Comparison of ENCODE assay signal across 8 cellular contexts in the genomic region with DNA sequence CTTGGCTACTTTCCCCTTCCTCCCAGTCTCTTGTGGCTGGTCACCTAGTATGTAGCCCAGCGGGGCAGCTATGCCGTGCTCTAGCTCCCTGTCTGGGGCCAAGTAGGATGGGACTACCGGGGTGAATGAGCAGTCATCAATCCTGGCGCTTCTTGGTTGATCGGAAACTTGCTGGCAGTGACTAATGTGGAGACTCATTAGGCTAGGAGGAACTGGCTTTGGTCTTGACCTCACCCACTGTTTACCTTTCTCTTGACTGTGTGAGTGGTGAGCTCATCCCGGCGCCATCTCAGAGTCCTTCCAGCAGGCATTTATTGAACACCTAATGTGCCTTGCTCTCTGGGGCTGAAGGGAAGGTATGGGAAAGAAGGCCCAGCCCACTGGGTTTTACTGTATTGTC. TPM values are rescaled to one million over a fixed set of nuclear protein-coding genes. Genes with fewer than 3 reads are reported as not detected.
DNase-seq lines count a peak whose midpoint lies in the region; ATAC-seq and TF ChIP-seq lines count a peak whose summit lies in the region.

No MANE protein-coding gene starts in this region.

- H3K27me3 ChIP-seq in prostate gland (replicated peaks; ENCODE audit: insufficient read depth): no peaks in the 10 kb centered on the region

- 69% methylated on average over 7 of the region's 7 CpGs for WGBS in prostate gland

- peak overlapping the region; percentile 94 for H3K27ac ChIP-seq in epithelial cell of prostate
- peak overlapping the region in 1 of 2 donors; percentile 52 for H3K27ac ChIP-seq in prostate gland

- intact Hi-C loops in prostate gland (cut with DNase I): no loop called here
- intact Hi-C loops in activated T-helper 1 cell treated with anti-CD3 and anti-CD28 coated beads, Interleukin-12 subunit alpha, Interleukin-12 subunit beta, Interleukin-2, Interleukin-4 antibody, amounts not matched to agents 30 ng/mL and 10 ng/mL and 1 ng/mL, durations not matched to agents 14 hours and 24 hours and 36 hours (cut with micrococcal nuclease): no loop called here
- intact Hi-C loops in activated CD4-positive, alpha-beta T cell treated with anti-CD3 and anti-CD28 coated beads, Interleukin-2, amount 10 ng/mL, durations not matched to agents 24 days and 14 days (cut with micrococcal nuclease): no loop called here

- no peak for ATAC-seq in activated CD4-positive, CD25-positive, alpha-beta regulatory T cell treated with anti-CD3 and anti-CD28 coated beads, Interleukin-2, amount 50 U/mL, for 24 hours
- no peak for ATAC-seq in stimulated activated naive B cell treated with anti-CD40 and anti-IgM and Interleukin-4, amounts not matched to agents 10 μg/mL and 1 μg/mL and 100 μg/mL, for 72 hours (replicated peaks)

- no peak overlapping the region for H3K4me3 Mint-ChIP-seq in activated T-helper 1 cell treated with anti-CD3 and anti-CD28 coated beads, Interleukin-12 subunit alpha, Interleukin-12 subunit beta, Interleukin-2, Interleukin-4 antibody, amounts not matched to agents 30 ng/mL and 10 ng/mL and 1 ng/mL, durations not matched to agents 14 hours and 24 hours and 36 hours
- H3K4me3 Mint-ChIP-seq in activated CD4-positive, alpha-beta T cell treated with anti-CD3 and anti-CD28 coated beads, Interleukin-2, amount 10 ng/mL, durations not matched to agents 24 days and 14 days: no peak overlapping the region
- H3K4me3 Mint-ChIP-seq in stimulated activated naive B cell treated with anti-CD40 and anti-IgM and Interleukin-4, amounts not matched to agents 10 μg/mL and 1 μg/mL and 100 μg/mL, for 72 hours: no peak overlapping the region

- no peak overlapping the region for H3K4me3 ChIP-seq in prostate gland

- no peak for TF ChIP-seq CTCF in prostate gland (IDR thresholded peaks at IDR 0.05)

- H3K36me3 Mint-ChIP-seq in activated T-helper 1 cell treated with anti-CD3 and anti-CD28 coated beads, Interleukin-12 subunit alpha, Interleukin-12 subunit beta, Interleukin-2, Interleukin-4 antibody, amounts not matched to agents 30 ng/mL and 10 ng/mL and 1 ng/mL, durations not matched to agents 14 hours and 24 hours and 36 hours (ENCODE audit: low read depth): peaks cover 11% of the 10 kb centered on the region
- H3K36me3 Mint-ChIP-seq in activated CD4-positive, alpha-beta T cell treated with anti-CD3 and anti-CD28 coated beads, Interleukin-2, amount 10 ng/mL, durations not matched to agents 24 days and 14 days (ENCODE audit: low read depth): peaks cover 8% of the 10 kb centered on the region
- H3K36me3 Mint-ChIP-seq in stimulated activated naive B cell treated with anti-CD40 and anti-IgM and Interleukin-4, amounts not matched to agents 10 μg/mL and 1 μg/mL and 100 μg/mL, for 72 hours: no peaks in the 10 kb centered on the region

- H3K27ac Mint-ChIP-seq in activated T-helper 1 cell treated with anti-CD3 and anti-CD28 coated beads, Interleukin-12 subunit alpha, Interleukin-12 subunit beta, Interleukin-2, Interleukin-4 antibody, amounts not matched to agents 30 ng/mL and 10 ng/mL and 1 ng/mL, durations not matched to agents 14 hours and 24 hours and 36 hours: no peak overlapping the region
- no peak overlapping the region for H3K27ac Mint-ChIP-seq in activated CD4-positive, alpha-beta T cell treated with anti-CD3 and anti-CD28 coated beads, Interleukin-2, amount 10 ng/mL, durations not matched to agents 24 days and 14 days
- H3K27ac Mint-ChIP-seq in stimulated activated naive B cell treated with anti-CD40 and anti-IgM and Interleukin-4, amounts not matched to agents 10 μg/mL and 1 μg/mL and 100 μg/mL, for 72 hours: no peak overlapping the region

- DNase-seq in DMS53 treated with DMSO at 0.1 percent for 48 hours (lab: John Stamatoyannopoulos, UW; ENCODE audit: unreplicated experiment): peak; percentile 88
- DNase-seq in NCI-H69 (lab: John Stamatoyannopoulos, UW): peak; percentile 89
- peak; percentile 97 for DNase-seq in epithelial cell of prostate (ENCODE audit: low read depth, low spot score)
- no peak for DNase-seq in prostate gland (ENCODE audit: low spot score)
- DNase-seq in activated T-helper 1 cell treated with anti-CD3 and anti-CD28 coated beads, Interleukin-12 subunit alpha, Interleukin-12 subunit beta, Interleukin-2, Interleukin-4 antibody, amounts not matched to agents 30 ng/mL and 10 ng/mL and 1 ng/mL, durations not matched to agents 14 hours and 24 hours and 36 hours (ENCODE audit: low spot score): no peak
- no peak for DNase-seq in activated CD4-positive, alpha-beta T cell treated with anti-CD3 and anti-CD28 coated beads, Interleukin-2, amount 10 ng/mL, durations not matched to agents 24 days and 14 days
- DNase-seq in stimulated activated naive B cell treated with anti-CD40 and anti-IgM and Interleukin-4, amounts not matched to agents 10 μg/mL and 1 μg/mL and 100 μg/mL, for 72 hours: no peak

- H3K4me1 Mint-ChIP-seq in activated T-helper 1 cell treated with anti-CD3 and anti-CD28 coated beads, Interleukin-12 subunit alpha, Interleukin-12 subunit beta, Interleukin-2, Interleukin-4 antibody, amounts not matched to agents 30 ng/mL and 10 ng/mL and 1 ng/mL, durations not matched to agents 14 hours and 24 hours and 36 hours (ENCODE audit: low read depth): peaks cover 93% of the 10 kb centered on the region
- H3K4me1 Mint-ChIP-seq in activated CD4-positive, alpha-beta T cell treated with anti-CD3 and anti-CD28 coated beads, Interleukin-2, amount 10 ng/mL, durations not matched to agents 24 days and 14 days: peaks cover 79% of the 10 kb centered on the region
- H3K4me1 Mint-ChIP-seq in stimulated activated naive B cell treated with anti-CD40 and anti-IgM and Interleukin-4, amounts not matched to agents 10 μg/mL and 1 μg/mL and 100 μg/mL, for 72 hours: peaks cover 0 to 7% of the 10 kb centered on the region in 2 donors

- H3K27me3 Mint-ChIP-seq in activated T-helper 1 cell treated with anti-CD3 and anti-CD28 coated beads, Interleukin-12 subunit alpha, Interleukin-12 subunit beta, Interleukin-2, Interleukin-4 antibody, amounts not matched to agents 30 ng/mL and 10 ng/mL and 1 ng/mL, durations not matched to agents 14 hours and 24 hours and 36 hours (ENCODE audit: insufficient read depth): peaks cover 4% of the 10 kb centered on the region
- H3K27me3 Mint-ChIP-seq in activated CD4-positive, alpha-beta T cell treated with anti-CD3 and anti-CD28 coated beads, Interleukin-2, amount 10 ng/mL, durations not matched to agents 24 days and 14 days: peaks cover 1% of the 10 kb centered on the region
- H3K27me3 Mint-ChIP-seq in stimulated activated naive B cell treated with anti-CD40 and anti-IgM and Interleukin-4, amounts not matched to agents 10 μg/mL and 1 μg/mL and 100 μg/mL, for 72 hours: peaks cover under 1 to 15% of the 10 kb centered on the region in 2 donors

- H3K9me3 ChIP-seq in prostate gland: no peaks in the 10 kb centered on the region

- H3K9me3 Mint-ChIP-seq in activated T-helper 1 cell treated with anti-CD3 and anti-CD28 coated beads, Interleukin-12 subunit alpha, Interleukin-12 subunit beta, Interleukin-2, Interleukin-4 antibody, amounts not matched to agents 30 ng/mL and 10 ng/mL and 1 ng/mL, durations not matched to agents 14 hours and 24 hours and 36 hours: no peaks in the 10 kb centered on the region
- H3K9me3 Mint-ChIP-seq in activated CD4-positive, alpha-beta T cell treated with anti-CD3 and anti-CD28 coated beads, Interleukin-2, amount 10 ng/mL, durations not matched to agents 24 days and 14 days: no peaks in the 10 kb centered on the region
- H3K9me3 Mint-ChIP-seq in stimulated activated naive B cell treated with anti-CD40 and anti-IgM and Interleukin-4, amounts not matched to agents 10 μg/mL and 1 μg/mL and 100 μg/mL, for 72 hours: peaks cover 0 to under 1% of the 10 kb centered on the region in 2 donors

- H3K36me3 ChIP-seq in prostate gland: no peaks in the 10 kb centered on the region

- peaks cover 19% of the 10 kb centered on the region for H3K4me1 ChIP-seq in prostate gland (replicated peaks)

- peak; percentile 15 for TF ChIP-seq POLR2A in prostate gland (IDR thresholded peaks at IDR 0.05)

RNA-seq across cellular contexts. Expression of a gene that starts 16.0 kb away (rescaled TPM):
- 10 to 100 TPM; 57.8 to 69.7 TPM for total RNA-seq in prostate gland
- total RNA-seq in activated T-helper 1 cell treated with anti-CD3 and anti-CD28 coated beads, Interleukin-12 subunit alpha, Interleukin-12 subunit beta, Interleukin-2, Interleukin-4 antibody, amounts not matched to agents 30 ng/mL and 10 ng/mL and 1 ng/mL, durations not matched to agents 14 hours and 24 hours and 36 hours: 5.5 and 6.2 TPM in 2 replicates
- 3.0 and 3.1 TPM in 2 replicates for total RNA-seq in activated CD4-positive, alpha-beta T cell treated with anti-CD3 and anti-CD28 coated beads, Interleukin-2, amount 10 ng/mL, durations not matched to agents 24 days and 14 days

Comparison
In these comparisons a context has a peak if more than half of its experiments do, and no peak if none do; other contexts are left out.
1. DNase-seq: peak in DMS53 treated with DMSO at 0.1 percent for 48 hours (single experiment), NCI-H69 (single experiment) and epithelial cell of prostate (single experiment); none in prostate gland (single experiment), activated T-helper 1 cell treated with anti-CD3 and anti-CD28 coated beads, Interleukin-12 subunit alpha, Interleukin-12 subunit beta, Interleukin-2, Interleukin-4 antibody, amounts not matched to agents 30 ng/mL and 10 ng/mL and 1 ng/mL, durations not matched to agents 14 hours and 24 hours and 36 hours (single experiment), activated CD4-positive, alpha-beta T cell treated with anti-CD3 and anti-CD28 coated beads, Interleukin-2, amount 10 ng/mL, durations not matched to agents 24 days and 14 days (single experiment) and stimulated activated naive B cell treated with anti-CD40 and anti-IgM and Interleukin-4, amounts not matched to agents 10 μg/mL and 1 μg/mL and 100 μg/mL, for 72 hours (single experiment).